9 cellular contexts compared by ENCODE assay signal in genomic region chr15:72312605-72313447, GRCh38. TPM values are rescaled to one million over a fixed set of nuclear protein-coding genes. Genes with fewer than 3 reads are reported as not detected.
A peak's percentile ranks its signal among the peaks of the same experiment; 100 is the strongest.
DNase-seq lines count a peak whose midpoint lies in the region; ATAC-seq and TF ChIP-seq lines count a peak whose summit lies in the region.
"Had no signal": no experiment of that assay in that cellular context is flagged by ENCODE, and none has a peak within 500 bp of the region (broad histone marks: within the 10 kb centered on the region; RNA-seq: fewer than 3 reads in every experiment).

No MANE protein-coding gene starts in this region.

- H3K4me1 ChIP-seq in endodermal cell (ENCODE audit: control insufficient read depth, insufficient read depth, low read length) = no peaks in the 10 kb centered on the region
- H3K4me1 ChIP-seq in mucosa of descending colon (ENCODE audit: low read depth) = no peaks in the 10 kb centered on the region

- WGBS in endodermal cell (ENCODE audit: insufficient coverage in 1 of 2, insufficient read length in 1 of 2), 2 experiments = 56 to 100% methylated on average over 1 to 2 of the region's 2 CpGs

- peaks cover 58% of the 10 kb centered on the region for H3K27me3 ChIP-seq in endodermal cell (ENCODE audit: control insufficient read depth, insufficient read depth, low read length, poor library complexity, severe bottlenecking)

- no peak overlapping the region for H3K27ac ChIP-seq in endodermal cell (ENCODE audit: low read depth, low read length)
- H3K27ac ChIP-seq: epithelial cell of prostate had no signal

- H3K36me3 ChIP-seq in endodermal cell (ENCODE audit: control insufficient read depth, insufficient read depth, low read length) (no peaks in the 10 kb centered on the region), mucosa of descending colon (ENCODE audit: low read depth) (no peaks in the 10 kb centered on the region)

- ATAC-seq in HG03432 (IDR thresholded peaks at IDR 0.05; ENCODE audit: unreplicated experiment) (peak; percentile 62), mucosa of descending colon (peak; percentile 93)
- ATAC-seq in stimulated activated naive B cell treated with anti-CD40 and anti-IgM and Interleukin-4, amounts not matched to agents 10 μg/mL and 1 μg/mL and 100 μg/mL, for 72 hours (replicated peaks) = peak; percentile 98 to 99

- H3K36me3 Mint-ChIP-seq in activated CD4-positive, alpha-beta memory T cell treated with anti-CD3 and anti-CD28 coated beads for 36 hours = no peaks in the 10 kb centered on the region
- no peaks in the 10 kb centered on the region for H3K36me3 Mint-ChIP-seq in endodermal cell (ENCODE audit: low read depth)
- no peaks in the 10 kb centered on the region for H3K36me3 Mint-ChIP-seq in stimulated activated naive B cell treated with anti-CD40 and anti-IgM and Interleukin-4, amounts not matched to agents 10 μg/mL and 1 μg/mL and 100 μg/mL, for 72 hours

- DNase-seq in GM10248 (ENCODE audit: extremely low spot score) = peak; percentile 83
- DNase-seq in NCI-H82 treated with DMSO at 0.1 percent for 48 hours (lab: John Stamatoyannopoulos, UW; ENCODE audit: unreplicated experiment) = peak; percentile 18
- DNase-seq in activated CD4-positive, alpha-beta memory T cell treated with anti-CD3 and anti-CD28 coated beads for 36 hours = peak; percentile 72
- DNase-seq in endodermal cell = peak; percentile 91
- peak in 2 of 3 donors; percentile 62 to 70 for DNase-seq in mucosa of descending colon
- peak; percentile 52 for DNase-seq in stimulated activated naive B cell treated with anti-CD40 and anti-IgM and Interleukin-4, amounts not matched to agents 10 μg/mL and 1 μg/mL and 100 μg/mL, for 72 hours
- no peak for DNase-seq in T1000 (lab: John Stamatoyannopoulos, UW)

- no peak overlapping the region for H3K27ac Mint-ChIP-seq in activated CD4-positive, alpha-beta memory T cell treated with anti-CD3 and anti-CD28 coated beads for 36 hours
- no peak overlapping the region for H3K27ac Mint-ChIP-seq in endodermal cell
- no peak overlapping the region for H3K27ac Mint-ChIP-seq in stimulated activated naive B cell treated with anti-CD40 and anti-IgM and Interleukin-4, amounts not matched to agents 10 μg/mL and 1 μg/mL and 100 μg/mL, for 72 hours

- intact Hi-C loops in activated CD4-positive, alpha-beta memory T cell treated with anti-CD3 and anti-CD28 coated beads for 36 hours (cut with micrococcal nuclease) = loop anchor here (5.0 kb wide), 1 partner anchor 359 kb away; no protein-coding TSS in a partner anchor
- intact Hi-C loops in mucosa of descending colon (cut with DNase I, micrococcal nuclease) = no loop called here

- H3K4me3 ChIP-seq in endodermal cell (ENCODE audit: low read length) = no peak overlapping the region
- H3K4me3 ChIP-seq in mucosa of descending colon = no peak overlapping the region

- no peaks in the 10 kb centered on the region for H3K27me3 Mint-ChIP-seq in activated CD4-positive, alpha-beta memory T cell treated with anti-CD3 and anti-CD28 coated beads for 36 hours
- peaks cover 55% of the 10 kb centered on the region for H3K27me3 Mint-ChIP-seq in endodermal cell (ENCODE audit: insufficient read depth)
- H3K27me3 Mint-ChIP-seq in stimulated activated naive B cell treated with anti-CD40 and anti-IgM and Interleukin-4, amounts not matched to agents 10 μg/mL and 1 μg/mL and 100 μg/mL, for 72 hours = no peaks in the 10 kb centered on the region

- H3K9ac ChIP-seq in endodermal cell (ENCODE audit: extremely low read depth, low read length, poor library complexity, severe bottlenecking) = no peak overlapping the region

- peaks cover 3% of the 10 kb centered on the region for H3K4me1 Mint-ChIP-seq in activated CD4-positive, alpha-beta memory T cell treated with anti-CD3 and anti-CD28 coated beads for 36 hours (ENCODE audit: low read depth)
- H3K4me1 Mint-ChIP-seq in endodermal cell = no peaks in the 10 kb centered on the region
- H3K4me1 Mint-ChIP-seq in stimulated activated naive B cell treated with anti-CD40 and anti-IgM and Interleukin-4, amounts not matched to agents 10 μg/mL and 1 μg/mL and 100 μg/mL, for 72 hours = peaks cover 0 to 5% of the 10 kb centered on the region in 2 donors

- no peaks in the 10 kb centered on the region for H3K9me3 Mint-ChIP-seq in activated CD4-positive, alpha-beta memory T cell treated with anti-CD3 and anti-CD28 coated beads for 36 hours
- no peaks in the 10 kb centered on the region for H3K9me3 Mint-ChIP-seq in endodermal cell
- no peaks in the 10 kb centered on the region for H3K9me3 Mint-ChIP-seq in stimulated activated naive B cell treated with anti-CD40 and anti-IgM and Interleukin-4, amounts not matched to agents 10 μg/mL and 1 μg/mL and 100 μg/mL, for 72 hours

- peak; percentile 92 for TF ChIP-seq CTCF in GM10248 (IDR thresholded peaks at IDR 0.05; ENCODE audit: control extremely low read depth, extremely low read depth, low read depth, missing control alignments)
- peak; percentile 89 for TF ChIP-seq CTCF in endodermal cell (conservative IDR thresholded peaks at IDR 0.05)
- TF ChIP-seq CTCF in mucosa of descending colon (IDR thresholded peaks at IDR 0.05) = peak; percentile 58

- POLR2A ChIA-PET in GM10248 (lab: Yijun Ruan, JAX) = no interaction called here
- POLR2A ChIA-PET in activated CD4-positive, alpha-beta memory T cell treated with anti-CD3 and anti-CD28 coated beads for 36 hours (lab: Charles Lee) = no interaction called here

- CTCF ChIA-PET in GM10248 (lab: Yijun Ruan, JAX) = interaction anchor here (0.6 to 4.0 kb wide), 23 partner anchors 9 to 358 kb away, joined by 3 to 29 read pairs (median 4); no protein-coding TSS in a partner anchor
- CTCF ChIA-PET in activated CD4-positive, alpha-beta memory T cell treated with anti-CD3 and anti-CD28 coated beads for 36 hours (lab: Charles Lee) = interaction anchor here (0.5 to 2.6 kb wide), 37 partner anchors 8 to 658 kb away, joined by 3 to 18 read pairs (median 4); partner anchors contain the start of gene HEXA

- H3K9me3 ChIP-seq in endodermal cell (ENCODE audit: control insufficient read depth, low read length) = no peaks in the 10 kb centered on the region
- H3K9me3 ChIP-seq in mucosa of descending colon = no peaks in the 10 kb centered on the region

- H3K4me3 Mint-ChIP-seq in activated CD4-positive, alpha-beta memory T cell treated with anti-CD3 and anti-CD28 coated beads for 36 hours = no peak overlapping the region
- no peak overlapping the region for H3K4me3 Mint-ChIP-seq in endodermal cell
- no peak overlapping the region for H3K4me3 Mint-ChIP-seq in stimulated activated naive B cell treated with anti-CD40 and anti-IgM and Interleukin-4, amounts not matched to agents 10 μg/mL and 1 μg/mL and 100 μg/mL, for 72 hours

RNA-seq across cellular contexts. Expression of gene CELF6, which starts 7.1 kb away (rescaled TPM):
- under 1 TPM; 0.19 TPM for total RNA-seq in activated CD4-positive, alpha-beta memory T cell treated with anti-CD3 and anti-CD28 coated beads for 36 hours
- under 1 TPM; 0.46 to 0.62 TPM for total RNA-seq in endodermal cell
- 1.5 TPM for polyA plus RNA-seq in endodermal cell (2013, experiment 1 of 2)
- polyA plus RNA-seq in endodermal cell (2013, experiment 2 of 2) = 1.4 TPM
- 1 to 10 TPM in 2 of 3 donors, under 1 TPM in 1; 0.67 to 3.8 (median 3.0) TPM for total RNA-seq in mucosa of descending colon

RNA-seq across cellular contexts. Expression of gene PARP6, which starts 40.5 kb away (rescaled TPM):
- total RNA-seq in activated CD4-positive, alpha-beta memory T cell treated with anti-CD3 and anti-CD28 coated beads for 36 hours = 10 to 100 TPM; 42.8 to 44.5 TPM
- total RNA-seq in endodermal cell = 10 to 100 TPM; 87.3 to 92.1 TPM
- 74.3 TPM for polyA plus RNA-seq in endodermal cell (2013, experiment 1 of 2)
- 56.8 TPM for polyA plus RNA-seq in endodermal cell (2013, experiment 2 of 2)
- 10 to 100 TPM; 32.9 to 89.3 (median 61.4) TPM for total RNA-seq in mucosa of descending colon
